In genomic region chr3:47008258-47008671, GRCh38 we compare ENCODE assay signal across 13 cellular contexts. TPM values are rescaled to one million over a fixed set of nuclear protein-coding genes. Genes with fewer than 3 reads are reported as not detected.
DNase-seq lines count a peak whose midpoint lies in the region; ATAC-seq, FAIRE-seq and TF ChIP-seq lines count a peak whose summit lies in the region.
"Had no signal": no experiment of that assay in that cellular context is flagged by ENCODE, and none has a peak within 500 bp of the region (broad histone marks: within the 10 kb centered on the region; RNA-seq: fewer than 3 reads in every experiment).

No MANE protein-coding gene starts in this region.

- H3K9ac ChIP-seq in astrocyte (ENCODE audit: low read length), result no peak overlapping the region

- H4K20me1 ChIP-seq in astrocyte (ENCODE audit: insufficient read depth, low read length), result no peaks in the 10 kb centered on the region

- peak overlapping the region; percentile 65 for H3K4me3 Mint-ChIP-seq in CD8-positive, alpha-beta T cell
- H3K4me3 Mint-ChIP-seq in astrocyte (ENCODE audit: unreplicated experiment) (no peak overlapping the region), mesothelial cell of epicardium (peak overlapping the region; percentile 43)
- H3K4me3 Mint-ChIP-seq: stimulated activated naive CD8-positive, alpha-beta T cell treated with anti-CD3 and anti-CD28 coated beads, Interleukin-15, Interleukin-2, amounts not matched to agents 100 ng/mL and 50 ng/mL, for 24 hours; T-helper 17 cell had no signal

- no peak overlapping the region for H3K4me3 ChIP-seq in CD8-positive, alpha-beta T cell (ENCODE audit: low read depth, low read length)
- H3K4me3 ChIP-seq in astrocyte (ENCODE audit: insufficient read depth, low read depth, low read length), result no peak overlapping the region

- H3K27ac ChIP-seq in CD8-positive, alpha-beta T cell (ENCODE audit: low read depth, low read length), result no peak overlapping the region
- no peak overlapping the region for H3K27ac ChIP-seq in astrocyte (ENCODE audit: low read depth, low read length)

- H3K9me3 Mint-ChIP-seq in CD8-positive, alpha-beta T cell, result no peaks in the 10 kb centered on the region
- H3K9me3 Mint-ChIP-seq in astrocyte (ENCODE audit: unreplicated experiment), result no peaks in the 10 kb centered on the region
- H3K9me3 Mint-ChIP-seq in mesothelial cell of epicardium, result no peaks in the 10 kb centered on the region
- H3K9me3 Mint-ChIP-seq: stimulated activated naive CD8-positive, alpha-beta T cell treated with anti-CD3 and anti-CD28 coated beads, Interleukin-15, Interleukin-2, amounts not matched to agents 100 ng/mL and 50 ng/mL, for 24 hours had no signal

- H3K36me3 ChIP-seq in CD8-positive, alpha-beta T cell (ENCODE audit: insufficient read depth, low read length), result peaks cover 11% of the 10 kb centered on the region
- H3K36me3 ChIP-seq in astrocyte (ENCODE audit: insufficient read depth, low read length), result no peaks in the 10 kb centered on the region

- CTCF ChIA-PET in CD8-positive, alpha-beta T cell (lab: Charles Lee), result interaction anchor here (3.7 kb wide), 1 partner anchor 10 kb away, joined by 23 read pairs; no protein-coding TSS in a partner anchor

- H3K27ac Mint-ChIP-seq in CD8-positive, alpha-beta T cell, result peak overlapping the region; percentile 80
- H3K27ac Mint-ChIP-seq in astrocyte (ENCODE audit: unreplicated experiment) (no peak overlapping the region), mesothelial cell of epicardium (no peak overlapping the region)
- H3K27ac Mint-ChIP-seq: stimulated activated naive CD8-positive, alpha-beta T cell treated with anti-CD3 and anti-CD28 coated beads, Interleukin-15, Interleukin-2, amounts not matched to agents 100 ng/mL and 50 ng/mL, for 24 hours; T-helper 17 cell had no signal

- peak overlapping the region; percentile 87 for H3K4me2 ChIP-seq in astrocyte (ENCODE audit: low read length)

- peaks cover 8% of the 10 kb centered on the region for H3K4me1 ChIP-seq in CD8-positive, alpha-beta T cell (ENCODE audit: insufficient read depth, low read length)
- H3K4me1 ChIP-seq in astrocyte (ENCODE audit: insufficient read depth, low read length), result peaks cover 10% of the 10 kb centered on the region

- H3K9me3 ChIP-seq in CD8-positive, alpha-beta T cell (ENCODE audit: low read length), result no peaks in the 10 kb centered on the region
- no peaks in the 10 kb centered on the region for H3K9me3 ChIP-seq in astrocyte (ENCODE audit: insufficient read depth, low read depth, low read length)

- no peaks in the 10 kb centered on the region for H3K27me3 ChIP-seq in CD8-positive, alpha-beta T cell (ENCODE audit: insufficient read depth, low read length)
- no peaks in the 10 kb centered on the region for H3K27me3 ChIP-seq in astrocyte (ENCODE audit: insufficient read depth, low read length)

- peak; percentile 35 for DNase-seq in 8988T
- peak in 1 of 7 experiments; percentile 18 for DNase-seq in CD8-positive, alpha-beta T cell
- no peak for DNase-seq in astrocyte (ENCODE audit: low read depth)
- DNase-seq in mesothelial cell of epicardium (ENCODE audit: low spot score in 2 of 2, unreplicated experiment in 2 of 2), result no peak
- no peak for DNase-seq in NCI-H1092 (lab: John Stamatoyannopoulos, UW)
- no peak for DNase-seq in HTR-8/SVneo (ENCODE audit: insufficient read length, low spot score)
- DNase-seq in SW 1271 (lab: John Stamatoyannopoulos, UW), result no peak
- DNase-seq in left ventricle myocardium superior, result no peak
- DNase-seq: activated CD4-positive, alpha-beta T cell treated with anti-CD3 and anti-CD28 coated beads, Interleukin-2, amount 50 U/mL, for 4 hours; dermis blood vessel endothelial cell; NCI-H1417; T-helper 17 cell had no signal

- no peak overlapping the region for H2AFZ ChIP-seq in astrocyte (ENCODE audit: low read depth, low read length)

- peaks cover 8% of the 10 kb centered on the region for H3K4me1 Mint-ChIP-seq in CD8-positive, alpha-beta T cell (ENCODE audit: low read depth)
- peaks cover 4% of the 10 kb centered on the region for H3K4me1 Mint-ChIP-seq in astrocyte (ENCODE audit: low read depth, unreplicated experiment)
- H3K4me1 Mint-ChIP-seq in mesothelial cell of epicardium, result peaks cover 9% of the 10 kb centered on the region

- ATAC-seq in CD8-positive, alpha-beta T cell, result no peak
- ATAC-seq in left ventricle myocardium superior, result no peak
- ATAC-seq: T-helper 17 cell had no signal

- no peak for FAIRE-seq in astrocyte (lab: Jason Lieb, UNC)
- FAIRE-seq in HTR-8/SVneo (lab: Jason Lieb, UNC), result no peak

- no peaks in the 10 kb centered on the region for H3K27me3 Mint-ChIP-seq in CD8-positive, alpha-beta T cell (ENCODE audit: low read depth)
- H3K27me3 Mint-ChIP-seq in astrocyte (ENCODE audit: low read depth, unreplicated experiment) (peaks cover 3% of the 10 kb centered on the region), mesothelial cell of epicardium (ENCODE audit: low read depth) (no peaks in the 10 kb centered on the region)
- H3K27me3 Mint-ChIP-seq: stimulated activated naive CD8-positive, alpha-beta T cell treated with anti-CD3 and anti-CD28 coated beads, Interleukin-15, Interleukin-2, amounts not matched to agents 100 ng/mL and 50 ng/mL, for 24 hours; T-helper 17 cell had no signal

- POLR2A ChIA-PET in CD8-positive, alpha-beta T cell (lab: Charles Lee), result no interaction called here

- TF ChIP-seq CTCF in CD8-positive, alpha-beta T cell (IDR thresholded peaks at IDR 0.05), result no peak
- TF ChIP-seq CTCF in astrocyte (IDR thresholded peaks at IDR 0.05; ENCODE audit: insufficient read depth, low read depth, low read length) (no peak), mesothelial cell of epicardium (IDR thresholded peaks at IDR 0.05; ENCODE audit: unreplicated experiment) (no peak)

- peaks cover 38% of the 10 kb centered on the region for H3K36me3 Mint-ChIP-seq in CD8-positive, alpha-beta T cell
- H3K36me3 Mint-ChIP-seq in astrocyte (ENCODE audit: low read depth, unreplicated experiment) (peaks cover 13% of the 10 kb centered on the region), mesothelial cell of epicardium (peaks cover 13% of the 10 kb centered on the region)

- no peaks in the 10 kb centered on the region for H3K79me2 ChIP-seq in astrocyte (ENCODE audit: insufficient read depth, low read length)

- intact Hi-C loops in CD8-positive, alpha-beta T cell (cut with DNase I, micrococcal nuclease), result loop anchor here in 1 of 2 experiments (2.0 kb wide), 1 partner anchor 373 kb away; the partner anchor contains the start of gene PTPN23
- intact Hi-C loops in left ventricle myocardium superior (cut with micrococcal nuclease), result no loop called here

RNA-seq across cellular contexts. Expression of gene NBEAL2, which starts 28.8 kb away (rescaled TPM):
- 100 to 1,000 TPM; 187 to 201 TPM for total RNA-seq in CD8-positive, alpha-beta T cell
- total RNA-seq in astrocyte, result 11.4 and 14.8 TPM in 2 replicates
- total RNA-seq in mesothelial cell of epicardium, result 83.5 to 86.9 TPM (median 84.2 TPM) in 3 replicates
- 11.4 TPM for total RNA-seq in left ventricle myocardium superior

RNA-seq across cellular contexts. Expression of gene CCDC12, which starts 31.7 kb away (rescaled TPM):
- 100 to 1,000 TPM in 1 of 2 experiments, 10 to 100 TPM in 1; 99.9 to 107 TPM for total RNA-seq in CD8-positive, alpha-beta T cell
- total RNA-seq in astrocyte, result 26.2 and 29.0 TPM in 2 replicates
- 49.7 to 52.4 TPM (median 50.5 TPM) in 3 replicates for total RNA-seq in mesothelial cell of epicardium
- 29.6 TPM for total RNA-seq in left ventricle myocardium superior
